In the genomic region with DNA sequence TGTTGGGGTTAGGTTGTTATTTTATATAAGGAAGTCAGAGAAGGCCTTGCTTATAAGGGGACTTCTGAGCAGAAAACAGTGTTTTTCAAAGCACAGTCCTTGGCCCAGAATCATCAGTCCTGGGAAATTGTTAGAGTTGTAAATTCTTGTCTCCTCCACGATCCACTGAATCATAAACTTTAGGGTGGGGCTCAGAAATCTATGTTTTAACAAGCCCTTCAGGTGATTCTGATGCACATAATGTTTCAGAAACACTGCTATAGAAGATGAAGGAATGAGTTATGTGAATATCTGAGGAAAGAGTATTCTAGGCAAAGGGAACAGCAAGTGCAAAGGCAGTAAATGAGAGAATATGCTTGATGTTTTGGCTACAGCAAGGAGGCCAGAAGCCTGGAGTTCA, we compare ENCODE assay signal across 20 cellular contexts.
A peak's percentile ranks its signal among the peaks of the same experiment; 100 is the strongest.
DNase-seq lines count a peak whose midpoint lies in the region; ATAC-seq, FAIRE-seq and TF ChIP-seq lines count a peak whose summit lies in the region.
"Had no signal": no experiment of that assay in that cellular context is flagged by ENCODE, and none has a peak within 500 bp of the region (broad histone marks: within the 10 kb centered on the region; RNA-seq: fewer than 3 reads in every experiment).

No MANE protein-coding gene starts in this region.

- no peak overlapping the region for H3K4me3 Mint-ChIP-seq in activated CD4-positive, alpha-beta T cell treated with anti-CD3 and anti-CD28 coated beads, Interleukin-2, amount 10 ng/mL, durations not matched to agents 24 days and 14 days
- H3K4me3 Mint-ChIP-seq: B cell; CD8-positive, alpha-beta T cell; HFFc6; IgD-negative memory B cell had no signal

- CTCF ChIA-PET in PC-3 (lab: Charles Lee): no interaction called here

- peak overlapping the region; percentile 5; the same call in 1 of the 2 replicates for H3K27ac ChIP-seq in ACC112 (ENCODE audit: low read depth, low read length)
- peak overlapping the region; percentile 66 for H3K27ac ChIP-seq in PC-3 (ENCODE audit: low read length)
- H3K27ac ChIP-seq in keratinocyte (ENCODE audit: control insufficient read depth, insufficient read depth, low read length): peak overlapping the region; percentile 66
- H3K27ac ChIP-seq: BLaER1 treated with 17β-estradiol and CSF1 and Interleukin-3, amounts not matched to agents 10 nM and 100 nM had no signal

- no peak overlapping the region for H3K27ac Mint-ChIP-seq in activated CD4-positive, alpha-beta T cell treated with anti-CD3 and anti-CD28 coated beads, Interleukin-2, amount 10 ng/mL, durations not matched to agents 24 days and 14 days
- H3K27ac Mint-ChIP-seq: B cell; CD8-positive, alpha-beta T cell; HFFc6; IgD-negative memory B cell had no signal

- no peak overlapping the region for H2AFZ ChIP-seq in ACC112 (ENCODE audit: low read length, unreplicated experiment)
- H2AFZ ChIP-seq in PC-3 (ENCODE audit: low read length): no peak overlapping the region
- no peak overlapping the region for H2AFZ ChIP-seq in keratinocyte (ENCODE audit: control insufficient read depth, low read length)

- intact Hi-C loops in PC-3 (cut with micrococcal nuclease): no loop called here
- intact Hi-C loops in activated CD4-positive, alpha-beta T cell treated with anti-CD3 and anti-CD28 coated beads, Interleukin-2, amount 10 ng/mL, durations not matched to agents 24 days and 14 days (cut with micrococcal nuclease): no loop called here

- no peaks in the 10 kb centered on the region for H3K9me2 ChIP-seq in PC-3 (replicated peaks; ENCODE audit: low read length)

- POLR2A ChIA-PET in PC-3 (lab: Charles Lee; ENCODE audit: unreplicated experiment): no interaction called here

- no peaks in the 10 kb centered on the region for H3K4me1 Mint-ChIP-seq in activated CD4-positive, alpha-beta T cell treated with anti-CD3 and anti-CD28 coated beads, Interleukin-2, amount 10 ng/mL, durations not matched to agents 24 days and 14 days
- H3K4me1 Mint-ChIP-seq: B cell, IgD-negative memory B cell had no signal

- H3F3A ChIP-seq in PC-3 (ENCODE audit: low read length, unreplicated experiment): peaks cover 9% of the 10 kb centered on the region

- TF ChIP-seq CTCF in PC-3 (conservative IDR thresholded peaks at IDR 0.05; ENCODE audit: low read depth, low read length): no peak
- no peak for TF ChIP-seq CTCF in bronchial epithelial cell (IDR thresholded peaks at IDR 0.05; ENCODE audit: insufficient read depth, low read length, severe bottlenecking)
- TF ChIP-seq CTCF in keratinocyte (optimal IDR thresholded peaks at IDR 0.05 in 1 of 3, IDR thresholded peaks at IDR 0.05 in 1 of 3, conservative IDR thresholded peaks at IDR 0.05 in 1 of 3; ENCODE audit: extremely low read depth in 1 of 3, insufficient read depth in 2 of 3, low read length in 3 of 3): no peak

- no peak overlapping the region for H3K4me3 ChIP-seq in ACC112 (ENCODE audit: low read depth, low read length)
- H3K4me3 ChIP-seq in PC-3 (ENCODE audit: low read length): no peak overlapping the region
- no peak overlapping the region for H3K4me3 ChIP-seq in bronchial epithelial cell (ENCODE audit: low read depth, low read length)
- H3K4me3 ChIP-seq in keratinocyte (ENCODE audit: control insufficient read depth in 2 of 3, extremely low read depth in 1 of 3, insufficient read depth in 2 of 3, low read depth in 1 of 3, low read length in 3 of 3): no peak overlapping the region
- H3K4me3 ChIP-seq: BLaER1 treated with 17β-estradiol and CSF1 and Interleukin-3, amounts not matched to agents 10 nM and 100 nM had no signal

- H3K36me3 ChIP-seq in ACC112 (ENCODE audit: insufficient read depth, low read length) (no peaks in the 10 kb centered on the region), PC-3 (ENCODE audit: low read depth, low read length) (no peaks in the 10 kb centered on the region), bronchial epithelial cell (ENCODE audit: control insufficient read depth, insufficient read depth, low read length) (no peaks in the 10 kb centered on the region), keratinocyte (ENCODE audit: control insufficient read depth in 2 of 2, extremely low read depth in 1 of 2, insufficient read depth in 2 of 2, low read length in 2 of 2) (no peaks in the 10 kb centered on the region)
- H3K36me3 ChIP-seq: BLaER1 treated with 17β-estradiol and CSF1 and Interleukin-3, amounts not matched to agents 10 nM and 100 nM had no signal

- ATAC-seq in PC-3: no peak
- no peak for ATAC-seq in left lobe of liver
- ATAC-seq: CD8-positive, alpha-beta T cell; HCT116 had no signal

- BruUV-seq in PC-3 (replicated peaks; lab: Mats Ljungman, UMichigan): no TSS peak

- H3K4me2 ChIP-seq in PC-3 (ENCODE audit: low read length) (peak overlapping the region; percentile 8; the same call in 1 of the 2 replicates), keratinocyte (ENCODE audit: control insufficient read depth, extremely low read depth, insufficient read depth, low read depth, low read length) (peak overlapping the region; percentile 16)
- H3K4me2 ChIP-seq: BLaER1 treated with 17β-estradiol and CSF1 and Interleukin-3, amounts not matched to agents 10 nM and 100 nM had no signal

- dilution Hi-C loops in keratinocyte (cut with MboI; ENCODE audit: extremely low pct_ligation_motif_present, low sequenced_read_pairs): no loop called here

- H3K4me1 ChIP-seq in ACC112 (ENCODE audit: control insufficient read depth, insufficient read depth, low read length, unreplicated experiment) (peaks cover 26% of the 10 kb centered on the region), PC-3 (ENCODE audit: insufficient read depth, low read length) (peaks cover 42% of the 10 kb centered on the region), keratinocyte (ENCODE audit: control insufficient read depth, extremely low read depth, insufficient read depth, low read length) (peaks cover 44% of the 10 kb centered on the region)
- H3K4me1 ChIP-seq: BLaER1 treated with 17β-estradiol and CSF1 and Interleukin-3, amounts not matched to agents 10 nM and 100 nM had no signal

- H3K36me3 Mint-ChIP-seq in activated CD4-positive, alpha-beta T cell treated with anti-CD3 and anti-CD28 coated beads, Interleukin-2, amount 10 ng/mL, durations not matched to agents 24 days and 14 days (ENCODE audit: low read depth): no peaks in the 10 kb centered on the region
- H3K36me3 Mint-ChIP-seq: CD8-positive, alpha-beta T cell; IgD-negative memory B cell had no signal

- H3K27me3 ChIP-seq in ACC112 (ENCODE audit: insufficient read depth, low read length) (no peaks in the 10 kb centered on the region), PC-3 (ENCODE audit: low read length) (no peaks in the 10 kb centered on the region), bronchial epithelial cell (ENCODE audit: control insufficient read depth, insufficient read depth, low read length) (no peaks in the 10 kb centered on the region), keratinocyte (ENCODE audit: control insufficient read depth, extremely low read depth, insufficient read depth, low read length) (no peaks in the 10 kb centered on the region)

- H4K20me1 ChIP-seq in PC-3 (ENCODE audit: low read length) (no peaks in the 10 kb centered on the region), keratinocyte (ENCODE audit: control insufficient read depth, extremely low read depth, insufficient read depth, low read length) (no peaks in the 10 kb centered on the region)
- H4K20me1 ChIP-seq: BLaER1 treated with 17β-estradiol and CSF1 and Interleukin-3, amounts not matched to agents 10 nM and 100 nM had no signal

- H3K9me3 ChIP-seq in PC-3 (ENCODE audit: low read length) (no peaks in the 10 kb centered on the region), keratinocyte (ENCODE audit: control insufficient read depth, low read depth, low read length) (no peaks in the 10 kb centered on the region)

- H3K9ac ChIP-seq in PC-3 (ENCODE audit: low read length) (0 out of 2 replicates have a peak overlapping the region, but pooled peaks have one; percentile 13), keratinocyte (ENCODE audit: control insufficient read depth, extremely low read depth, insufficient read depth, low read length) (peak overlapping the region; percentile 8)
- H3K9ac ChIP-seq: BLaER1 treated with 17β-estradiol and CSF1 and Interleukin-3, amounts not matched to agents 10 nM and 100 nM had no signal

- no peaks in the 10 kb centered on the region for H3K9me1 ChIP-seq in keratinocyte (ENCODE audit: control insufficient read depth, extremely low read depth, insufficient read depth, low read length)

- H3K79me2 ChIP-seq in ACC112 (ENCODE audit: control insufficient read depth, insufficient read depth, low read length, unreplicated experiment) (no peaks in the 10 kb centered on the region), PC-3 (ENCODE audit: low read length) (no peaks in the 10 kb centered on the region), keratinocyte (ENCODE audit: control insufficient read depth, insufficient read depth, low read length) (no peaks in the 10 kb centered on the region)

- FAIRE-seq in bronchial epithelial cell (lab: Jason Lieb, UNC) (no peak), keratinocyte (lab: Jason Lieb, UNC) (peak; percentile 72)
- FAIRE-seq: HTR-8/SVneo had no signal

- DNase-seq in PC-3 (peak; percentile 35), bronchial epithelial cell (ENCODE audit: low read depth) (peak; percentile 80), keratinocyte (ENCODE audit: low read depth, low spot score) (no peak), left lobe of liver (ENCODE audit: low spot score) (no peak)
- no peak for DNase-seq in stimulated activated CD4-positive, alpha-beta T cell treated with anti-CD3 and anti-CD28 coated beads, Interleukin-4, amount 100 ng/mL, for 1 hour
- no peak for DNase-seq in stimulated activated naive CD4-positive, alpha-beta T cell treated with Interleukin-2 at 50 U/mL for 16 hours (lab: John Stamatoyannopoulos, UW)
- DNase-seq in activated CD4-positive, alpha-beta T cell treated with anti-CD3 and anti-CD28 coated beads, Interleukin-2, amount 10 ng/mL, durations not matched to agents 24 days and 14 days: no peak
- DNase-seq: Calu3; CD8-positive, alpha-beta T cell; DMS79 treated with DMSO at 0.1 percent for 48 hours; GF-D8; GOT3; H7; HFFc6 had no signal

- H3K27me3 Mint-ChIP-seq in activated CD4-positive, alpha-beta T cell treated with anti-CD3 and anti-CD28 coated beads, Interleukin-2, amount 10 ng/mL, durations not matched to agents 24 days and 14 days: peaks cover 1% of the 10 kb centered on the region
- H3K27me3 Mint-ChIP-seq: B cell, IgD-negative memory B cell had no signal

- no peaks in the 10 kb centered on the region for H3K9me3 Mint-ChIP-seq in activated CD4-positive, alpha-beta T cell treated with anti-CD3 and anti-CD28 coated beads, Interleukin-2, amount 10 ng/mL, durations not matched to agents 24 days and 14 days
- H3K9me3 Mint-ChIP-seq: CD8-positive, alpha-beta T cell had no signal

Comparison
In these comparisons a context has a peak if more than half of its experiments do, and no peak if none do; other contexts are left out.
1. H3K27ac ChIP-seq: peak in every context shown above with its lines; median percentile 66 in PC-3; 66 in keratinocyte; 5 in ACC112.
2. DNase-seq: peak in PC-3 (single experiment) and bronchial epithelial cell (single experiment); none in keratinocyte (single experiment), left lobe of liver (single experiment), stimulated activated CD4-positive, alpha-beta T cell treated with anti-CD3 and anti-CD28 coated beads, Interleukin-4, amount 100 ng/mL, for 1 hour (single experiment), stimulated activated naive CD4-positive, alpha-beta T cell treated with Interleukin-2 at 50 U/mL for 16 hours (single experiment) and activated CD4-positive, alpha-beta T cell treated with anti-CD3 and anti-CD28 coated beads, Interleukin-2, amount 10 ng/mL, durations not matched to agents 24 days and 14 days (single experiment).